Comparison of ENCODE assay signal across 10 cellular contexts in genomic region chr6:47197672-47198640, GRCh38.
A peak's percentile ranks its signal among the peaks of the same experiment; 100 is the strongest.
DNase-seq lines count a peak whose midpoint lies in the region; ATAC-seq and TF ChIP-seq lines count a peak whose summit lies in the region.
"Had no signal": no experiment of that assay in that cellular context is flagged by ENCODE, and none has a peak within 500 bp of the region (broad histone marks: within the 10 kb centered on the region; RNA-seq: fewer than 3 reads in every experiment).

No MANE protein-coding gene starts in this region.

- no peak overlapping the region for H3K27ac Mint-ChIP-seq in activated T-helper 2 cell treated with anti-CD3 and anti-CD28 coated beads, Interferon-gamma antibody, Interleukin-2, Interleukin-4, amounts not matched to agents 10 μg/mL and 5 μg/mL and 100 μg/mL, durations not matched to agents 14 hours and 24 hours and 36 hours
- no peak overlapping the region for H3K27ac Mint-ChIP-seq in CD14-positive monocyte

- TF ChIP-seq POLR2A in spleen (IDR thresholded peaks at IDR 0.05) = no peak

- H3K9me3 ChIP-seq in DND-41 (ENCODE audit: insufficient read depth, low read length, severe bottlenecking) = no peaks in the 10 kb centered on the region
- H3K9me3 ChIP-seq in mucosa of stomach (ENCODE audit: control insufficient read depth, low read length) = no peaks in the 10 kb centered on the region
- H3K9me3 ChIP-seq in spleen = no peaks in the 10 kb centered on the region
- H3K9me3 ChIP-seq: mucosa of descending colon, SJSA1 had no signal

- H4K20me1 ChIP-seq in DND-41 (ENCODE audit: insufficient read depth, low read length) = no peaks in the 10 kb centered on the region

- H3K27me3 ChIP-seq in DND-41 (ENCODE audit: insufficient read depth, low read length, poor library complexity) (no peaks in the 10 kb centered on the region), mucosa of stomach (ENCODE audit: control insufficient read depth, insufficient read depth, low read length) (no peaks in the 10 kb centered on the region), spleen (replicated peaks in 1 of 7) (no peaks in the 10 kb centered on the region)
- H3K27me3 ChIP-seq: SJSA1 had no signal

- DNase-seq in DND-41 (no peak), CD14-positive monocyte (ENCODE audit: low spot score) (no peak), spleen (no peak)
- DNase-seq in activated T-helper 2 cell treated with anti-CD3 and anti-CD28 coated beads, Interferon-gamma antibody, Interleukin-2, Interleukin-4, amounts not matched to agents 10 μg/mL and 5 μg/mL and 100 μg/mL, durations not matched to agents 14 hours and 24 hours and 36 hours (ENCODE audit: low spot score) = no peak
- DNase-seq: central memory CD4-positive, alpha-beta T cell; mucosa of descending colon had no signal

- peaks cover 20% of the 10 kb centered on the region for H3K4me1 ChIP-seq in DND-41 (ENCODE audit: insufficient read depth, low read length)
- peaks cover 10% of the 10 kb centered on the region for H3K4me1 ChIP-seq in mucosa of stomach (ENCODE audit: control insufficient read depth, insufficient read depth, low read length)
- peaks cover 0 to 7% (median 2%) of the 10 kb centered on the region in 6 donors for H3K4me1 ChIP-seq in spleen
- H3K4me1 ChIP-seq: SJSA1 had no signal

- H3K4me3 ChIP-seq in DND-41 (ENCODE audit: low read depth in 1 of 2, low read length in 2 of 2) = peak overlapping the region; percentile 1 to 22; a peak in 3 of 4 replicates
- H3K4me3 ChIP-seq in mucosa of stomach (ENCODE audit: low read length) = peak overlapping the region; percentile 20
- peak overlapping the region in 2 of 8 donors; percentile 12 to 41 for H3K4me3 ChIP-seq in spleen
- H3K4me3 ChIP-seq: mucosa of descending colon, SJSA1 had no signal

- H3K9me3 Mint-ChIP-seq in activated T-helper 2 cell treated with anti-CD3 and anti-CD28 coated beads, Interferon-gamma antibody, Interleukin-2, Interleukin-4, amounts not matched to agents 10 μg/mL and 5 μg/mL and 100 μg/mL, durations not matched to agents 14 hours and 24 hours and 36 hours = no peaks in the 10 kb centered on the region
- peaks cover 0 to 1% (median 0%) of the 10 kb centered on the region in 7 donors for H3K9me3 Mint-ChIP-seq in CD14-positive monocyte

- peaks cover 6% of the 10 kb centered on the region for H3K27me3 Mint-ChIP-seq in activated T-helper 2 cell treated with anti-CD3 and anti-CD28 coated beads, Interferon-gamma antibody, Interleukin-2, Interleukin-4, amounts not matched to agents 10 μg/mL and 5 μg/mL and 100 μg/mL, durations not matched to agents 14 hours and 24 hours and 36 hours (ENCODE audit: low read depth)
- peaks cover 0 to 3% (median 0%) of the 10 kb centered on the region in 3 donors for H3K27me3 Mint-ChIP-seq in CD14-positive monocyte (ENCODE audit: low read depth in 3 of 3)

- WGBS in spleen, 5 donors = 60 to 64% (median 62%) methylated on average over 6 of the region's 6 CpGs

- no peak for TF ChIP-seq CTCF in DND-41 (IDR thresholded peaks at IDR 0.05; ENCODE audit: borderline replicate concordance, extremely low read depth, low read length, poor library complexity, severe bottlenecking)
- TF ChIP-seq CTCF in CD14-positive monocyte (IDR thresholded peaks at IDR 0.05) = no peak
- TF ChIP-seq CTCF in spleen (IDR thresholded peaks at IDR 0.05 in 8 of 11, conservative IDR thresholded peaks at IDR 0.05 in 3 of 11) = no peak

- intact Hi-C loops in activated T-helper 2 cell treated with anti-CD3 and anti-CD28 coated beads, Interferon-gamma antibody, Interleukin-2, Interleukin-4, amounts not matched to agents 10 μg/mL and 5 μg/mL and 100 μg/mL, durations not matched to agents 14 hours and 24 hours and 36 hours (cut with micrococcal nuclease) = no loop called here
- intact Hi-C loops in CD14-positive monocyte (cut with micrococcal nuclease) = no loop called here
- intact Hi-C loops in spleen (cut with DNase I; ENCODE audit: low total_unique reads) = no loop called here

- no peaks in the 10 kb centered on the region for H3K36me3 Mint-ChIP-seq in activated T-helper 2 cell treated with anti-CD3 and anti-CD28 coated beads, Interferon-gamma antibody, Interleukin-2, Interleukin-4, amounts not matched to agents 10 μg/mL and 5 μg/mL and 100 μg/mL, durations not matched to agents 14 hours and 24 hours and 36 hours (ENCODE audit: low read depth)
- peaks cover 0 to 2% of the 10 kb centered on the region in 2 donors for H3K36me3 Mint-ChIP-seq in CD14-positive monocyte

- H3K4me2 ChIP-seq in DND-41 (ENCODE audit: insufficient read depth, low read length) = peak overlapping the region; percentile 58

- H3K36me3 ChIP-seq in DND-41 (ENCODE audit: insufficient read depth, low read length) = no peaks in the 10 kb centered on the region
- no peaks in the 10 kb centered on the region for H3K36me3 ChIP-seq in mucosa of stomach (ENCODE audit: control insufficient read depth, insufficient read depth, low read length)
- no peaks in the 10 kb centered on the region for H3K36me3 ChIP-seq in spleen
- H3K36me3 ChIP-seq: SJSA1 had no signal

- H3K27ac ChIP-seq in DND-41 (ENCODE audit: low read length) (peak overlapping the region; percentile 47), spleen (no peak overlapping the region)
- H3K27ac ChIP-seq: SJSA1 had no signal

- ATAC-seq in DND-41 (ENCODE audit: insufficient read depth, low read depth) (peak; percentile 94), HG02610 (IDR thresholded peaks at IDR 0.05; ENCODE audit: unreplicated experiment) (peak; percentile 60), HG02642 (IDR thresholded peaks at IDR 0.05; ENCODE audit: poor library complexity, unreplicated experiment) (no peak)
- ATAC-seq: mucosa of descending colon had no signal

- H3K4me3 Mint-ChIP-seq in activated T-helper 2 cell treated with anti-CD3 and anti-CD28 coated beads, Interferon-gamma antibody, Interleukin-2, Interleukin-4, amounts not matched to agents 10 μg/mL and 5 μg/mL and 100 μg/mL, durations not matched to agents 14 hours and 24 hours and 36 hours (ENCODE audit: low read depth) = peak overlapping the region; percentile 26
- no peak overlapping the region for H3K4me3 Mint-ChIP-seq in CD14-positive monocyte

- peaks cover 8% of the 10 kb centered on the region for H3K4me1 Mint-ChIP-seq in activated T-helper 2 cell treated with anti-CD3 and anti-CD28 coated beads, Interferon-gamma antibody, Interleukin-2, Interleukin-4, amounts not matched to agents 10 μg/mL and 5 μg/mL and 100 μg/mL, durations not matched to agents 14 hours and 24 hours and 36 hours (ENCODE audit: low read depth)
- peaks cover 1% of the 10 kb centered on the region for H3K4me1 Mint-ChIP-seq in CD14-positive monocyte

- peak overlapping the region; percentile 3; the same call in 1 of the 2 replicates for H3K9ac ChIP-seq in DND-41 (ENCODE audit: low read depth, low read length)
- H3K9ac ChIP-seq in mucosa of stomach (ENCODE audit: low read length) = peak overlapping the region; percentile 51

- H2AFZ ChIP-seq in DND-41 (ENCODE audit: low read depth, low read length) = peak overlapping the region; percentile 40

- no peaks in the 10 kb centered on the region for H3K79me2 ChIP-seq in DND-41 (ENCODE audit: insufficient read depth, low read length)
